26 cellular contexts compared by ENCODE assay signal in genomic region chr6:140827593-140827992, GRCh38.
DNase-seq lines count a peak whose midpoint lies in the region; ATAC-seq, FAIRE-seq and TF ChIP-seq lines count a peak whose summit lies in the region.
"Had no signal": no experiment of that assay in that cellular context is flagged by ENCODE, and none has a peak within 500 bp of the region (broad histone marks: within the 10 kb centered on the region; RNA-seq: fewer than 3 reads in every experiment).

No MANE protein-coding gene starts in this region.

- in situ Hi-C loops in HepG2 (cut with HindIII; ENCODE audit: extremely low pct_ligation_motif_present, low pct_unique_long_range_greater_than_20kb), result no loop called here
- in situ Hi-C loops in K562 (cut with MboI), result no loop called here

- H4K20me1 ChIP-seq in HepG2 (ENCODE audit: insufficient read depth, low read length) (no peaks in the 10 kb centered on the region), K562 (replicated peaks; ENCODE audit: control insufficient read depth, insufficient read depth, low read length) (no peaks in the 10 kb centered on the region)
- H4K20me1 ChIP-seq: BLaER1 treated with 17β-estradiol and CSF1 and Interleukin-3, amounts not matched to agents 10 nM and 100 nM had no signal

- TF ChIP-seq RAD21 in HepG2 (CRISPR knock-in tag; IDR thresholded peaks at IDR 0.05) (no peak), K562 (CRISPR knock-in tag; conservative IDR thresholded peaks at IDR 0.05 in 1 of 2, IDR thresholded peaks at IDR 0.05 in 1 of 2) (no peak)

- no peaks in the 10 kb centered on the region for H3K79me2 ChIP-seq in HepG2 (ENCODE audit: insufficient read depth, low read length)
- no peaks in the 10 kb centered on the region for H3K79me2 ChIP-seq in K562 (ENCODE audit: control insufficient read depth, insufficient read depth, low read length)

- no peaks in the 10 kb centered on the region for H3K4me1 ChIP-seq in HepG2 (ENCODE audit: insufficient read depth, low read length)
- H3K4me1 ChIP-seq in right lobe of liver, result no peaks in the 10 kb centered on the region
- no peaks in the 10 kb centered on the region for H3K4me1 ChIP-seq in K562 (replicated peaks in 1 of 2; ENCODE audit: control insufficient read depth in 2 of 2, insufficient read depth in 2 of 2, low read length in 2 of 2)
- no peaks in the 10 kb centered on the region for H3K4me1 ChIP-seq in kidney (ENCODE audit: control insufficient read depth in 1 of 2, insufficient read depth in 1 of 2, low read depth in 1 of 2, low read length in 2 of 2)
- H3K4me1 ChIP-seq in heart right ventricle, result no peaks in the 10 kb centered on the region
- H3K4me1 ChIP-seq: A549, BE2C had no signal

- TF ChIP-seq EP300 in HepG2 (IDR thresholded peaks at IDR 0.05; ENCODE audit: low read depth in 2 of 2, low read length in 2 of 2) (no peak), HepG2 (CRISPR knock-in tag; IDR thresholded peaks at IDR 0.05; ENCODE audit: borderline replicate concordance) (no peak), K562 (IDR thresholded peaks at IDR 0.05; ENCODE audit: low read length) (no peak)

- H3K27ac ChIP-seq in HepG2 (ENCODE audit: extremely low read length, insufficient read depth, low read length), result no peak overlapping the region
- no peak overlapping the region for H3K27ac ChIP-seq in right lobe of liver
- no peak overlapping the region for H3K27ac ChIP-seq in K562 (ENCODE audit: extremely low read depth, low read depth, low read length)
- no peak overlapping the region for H3K27ac ChIP-seq in kidney (ENCODE audit: low read depth in 2 of 2, low read length in 2 of 2)
- no peak overlapping the region for H3K27ac ChIP-seq in heart right ventricle
- H3K27ac ChIP-seq: A549; BLaER1 treated with 17β-estradiol and CSF1 and Interleukin-3, amounts not matched to agents 10 nM and 100 nM had no signal

- FAIRE-seq in HepG2 (lab: Jason Lieb, UNC), result no peak
- FAIRE-seq in K562 (lab: Jason Lieb, UNC), result no peak
- peak; percentile 45 for FAIRE-seq in kidney (lab: Jason Lieb, UNC)
- FAIRE-seq: A549, D721Med, GM12891, GM18507, H1 had no signal

- ATAC-seq in HepG2, result no peak
- no peak for ATAC-seq in right lobe of liver
- ATAC-seq in K562, result no peak
- no peak for ATAC-seq in heart right ventricle
- no peak for ATAC-seq in GM18517 (IDR thresholded peaks at IDR 0.05; ENCODE audit: unreplicated experiment)
- ATAC-seq in HG03457 (IDR thresholded peaks at IDR 0.05; ENCODE audit: unreplicated experiment), result no peak
- ATAC-seq: A549 had no signal

- 44% methylated on average over 2 of the region's 2 CpGs for WGBS in HepG2 (ENCODE audit: low lambda C conversion rate)
- 22% methylated on average over 2 of the region's 2 CpGs for WGBS in right lobe of liver (ENCODE audit: insufficient coverage, low coverage, low lambda C conversion rate, missing lambda C conversion rate)
- 16% methylated on average over 2 of the region's 2 CpGs for WGBS in K562 (ENCODE audit: insufficient coverage, low coverage, missing lambda C conversion rate)
- WGBS in heart right ventricle, 2 donors, result 65 to 86% methylated on average over 2 of the region's 2 CpGs

- CTCF ChIA-PET in HepG2 (lab: Yijun Ruan, JAX; ENCODE audit: low intra/inter-chr PET ratio, low total read pairs) (no interaction called here), K562 (lab: Yijun Ruan, JAX; ENCODE audit: low intra/inter-chr PET ratio) (no interaction called here)

- no peaks in the 10 kb centered on the region for H3K36me3 ChIP-seq in HepG2 (replicated peaks in 1 of 2; ENCODE audit: control insufficient read depth in 1 of 2, insufficient read depth in 2 of 2, low read length in 2 of 2)
- no peaks in the 10 kb centered on the region for H3K36me3 ChIP-seq in right lobe of liver
- no peaks in the 10 kb centered on the region for H3K36me3 ChIP-seq in K562 (ENCODE audit: control insufficient read depth, insufficient read depth, low read length)
- H3K36me3 ChIP-seq in kidney (ENCODE audit: control insufficient read depth in 1 of 2, insufficient read depth in 2 of 2, low read length in 2 of 2), result no peaks in the 10 kb centered on the region
- no peaks in the 10 kb centered on the region for H3K36me3 ChIP-seq in heart right ventricle
- H3K36me3 ChIP-seq: BE2C; BLaER1 treated with 17β-estradiol and CSF1 and Interleukin-3, amounts not matched to agents 10 nM and 100 nM had no signal

- TF ChIP-seq POLR2A in HepG2 (IDR thresholded peaks at IDR 0.05; ENCODE audit: insufficient read depth in 1 of 2, low read depth in 2 of 2, low read length in 2 of 2) (no peak), right lobe of liver (IDR thresholded peaks at IDR 0.05) (no peak), K562 (conservative IDR thresholded peaks at IDR 0.05) (no peak)

- H3K27me3 ChIP-seq in HepG2 (ENCODE audit: control insufficient read depth in 1 of 2, insufficient read depth in 2 of 2, low read length in 2 of 2), result no peaks in the 10 kb centered on the region
- no peaks in the 10 kb centered on the region for H3K27me3 ChIP-seq in right lobe of liver
- no peaks in the 10 kb centered on the region for H3K27me3 ChIP-seq in K562 (ENCODE audit: control insufficient read depth in 2 of 2, insufficient read depth in 2 of 2, low read length in 2 of 2)
- H3K27me3 ChIP-seq in heart right ventricle, result no peaks in the 10 kb centered on the region
- H3K27me3 ChIP-seq: BE2C; BLaER1 treated with 17β-estradiol and CSF1 and Interleukin-3, amounts not matched to agents 10 nM and 100 nM had no signal

- no peak overlapping the region for H3K4me2 ChIP-seq in HepG2 (ENCODE audit: low read depth, low read length)
- H3K4me2 ChIP-seq in K562 (ENCODE audit: insufficient read depth, low read length), result no peak overlapping the region
- H3K4me2 ChIP-seq: A549; BLaER1 treated with 17β-estradiol and CSF1 and Interleukin-3, amounts not matched to agents 10 nM and 100 nM had no signal

- no peak overlapping the region for H2AFZ ChIP-seq in HepG2 (ENCODE audit: low read length)
- H2AFZ ChIP-seq in K562 (ENCODE audit: low read depth, low read length), result no peak overlapping the region

- BruUV-seq in HepG2 (replicated peaks; lab: Mats Ljungman, UMichigan), result no TSS peak
- no TSS peak for BruUV-seq in K562 (replicated peaks; lab: Mats Ljungman, UMichigan)

- H3K9me3 ChIP-seq in HepG2 (ENCODE audit: low read length) (no peaks in the 10 kb centered on the region), right lobe of liver (no peaks in the 10 kb centered on the region), K562 (replicated peaks; ENCODE audit: control insufficient read depth, insufficient read depth, low read depth, low read length) (no peaks in the 10 kb centered on the region), kidney (ENCODE audit: control insufficient read depth in 1 of 2, low read length in 2 of 2) (no peaks in the 10 kb centered on the region), heart right ventricle (no peaks in the 10 kb centered on the region)
- H3K9me3 ChIP-seq: A549, BE2C had no signal

- TF ChIP-seq CTCF in HepG2 (CRISPR knock-in tag; IDR thresholded peaks at IDR 0.05), result no peak
- TF ChIP-seq CTCF in right lobe of liver (IDR thresholded peaks at IDR 0.05), result no peak
- no peak for TF ChIP-seq CTCF in K562 (IDR thresholded peaks at IDR 0.05 in 2 of 3, conservative IDR thresholded peaks at IDR 0.05 in 1 of 3; ENCODE audit: insufficient read depth in 2 of 3, low read depth in 1 of 3, low read length in 3 of 3)
- no peak for TF ChIP-seq CTCF in kidney (IDR thresholded peaks at IDR 0.05; ENCODE audit: borderline replicate concordance, extremely low read depth, insufficient read depth)
- TF ChIP-seq CTCF in heart right ventricle (IDR thresholded peaks at IDR 0.05), result no peak

- intact Hi-C loops in HepG2 (cut with micrococcal nuclease; ENCODE audit: unreplicated experiment), result no loop called here
- intact Hi-C loops in right lobe of liver (cut with DNase I), result no loop called here
- intact Hi-C loops in K562 (cut with micrococcal nuclease), result no loop called here
- intact Hi-C loops in kidney (cut with DNase I), result no loop called here
- intact Hi-C loops in heart right ventricle (cut with DNase I), result no loop called here

- no peak overlapping the region for H3K4me3 ChIP-seq in HepG2 (replicated peaks in 1 of 3; ENCODE audit: insufficient read depth in 1 of 3, low read depth in 2 of 3, low read length in 3 of 3)
- no peak overlapping the region for H3K4me3 ChIP-seq in right lobe of liver
- H3K4me3 ChIP-seq in K562, result no peak overlapping the region
- no peak overlapping the region for H3K4me3 ChIP-seq in kidney (ENCODE audit: low read length in 2 of 2)
- H3K4me3 ChIP-seq in heart right ventricle, result no peak overlapping the region
- H3K4me3 ChIP-seq: A549; BLaER1 treated with 17β-estradiol and CSF1 and Interleukin-3, amounts not matched to agents 10 nM and 100 nM had no signal

- H3K9me1 ChIP-seq in K562 (ENCODE audit: control insufficient read depth, insufficient read depth, low read length), result no peaks in the 10 kb centered on the region

- DNase-seq in HepG2 (ENCODE audit: low spot score), result no peak
- no peak for DNase-seq in right lobe of liver
- no peak for DNase-seq in K562 (ENCODE audit: extremely low read depth in 1 of 4, low spot score in 3 of 4)
- no peak for DNase-seq in kidney
- no peak for DNase-seq in heart right ventricle
- no peak for DNase-seq in glomerular visceral epithelial cell (ENCODE audit: extremely low spot score)
- DNase-seq: 8988T; ACHN; AML-193; BE2C; CD4-positive, alpha-beta T cell; CD8-positive, alpha-beta memory T cell; DMS 273 treated with DMSO at 0.1 percent for 48 hours; DMS79; EL; GF-D8; H7; HCEC 1CT had no signal

- H3K9ac ChIP-seq in HepG2 (ENCODE audit: insufficient read depth, low read depth, low read length) (no peak overlapping the region), K562 (ENCODE audit: insufficient read depth in 1 of 2, low read depth in 2 of 2, low read length in 2 of 2) (no peak overlapping the region), kidney (ENCODE audit: low read length in 2 of 2) (no peak overlapping the region)
- H3K9ac ChIP-seq: BLaER1 treated with 17β-estradiol and CSF1 and Interleukin-3, amounts not matched to agents 10 nM and 100 nM had no signal

- POLR2A ChIA-PET in HepG2 (lab: Yijun Ruan, JAX) (no interaction called here), K562 (lab: Yijun Ruan, JAX) (no interaction called here)

TF ChIP-seq in HepG2, 621 proteins besides CTCF, POLR2A, EP300 and RAD21:
- TF ChIP-seq CEBPB (IDR thresholded peaks at IDR 0.05; ENCODE audit: borderline replicate concordance, low read depth, low read length) (0 out of 2 replicates have a peak, but pooled peaks have one; percentile 31), ATF7 (IDR thresholded peaks at IDR 0.05) (peak; percentile 34; the same call in 1 of the 2 replicates), ATF7 (CRISPR knock-in tag; IDR thresholded peaks at IDR 0.05) (no peak), RARG (CRISPR knock-in tag; IDR thresholded peaks at IDR 0.05; ENCODE audit: low read depth) (no peak)

TF ChIP-seq in K562, 482 proteins besides CTCF, POLR2A, EP300 and RAD21 (continues in another document):
- TF ChIP-seq TSC22D4 (tag; IDR thresholded peaks at IDR 0.05) (no peak), BCOR (IDR thresholded peaks at IDR 0.05) (no peak), CEBPG (CRISPR knock-in tag; IDR thresholded peaks at IDR 0.05) (no peak), CEBPG (tag; conservative IDR thresholded peaks at IDR 0.05 in 1 of 2, IDR thresholded peaks at IDR 0.05 in 1 of 2) (peak in 1 of 2 experiments; percentile 62; a peak in 2 of 4 replicates), GTF2F1 (IDR thresholded peaks at IDR 0.05; ENCODE audit: low read depth, low read length) (no peak)

Comparison
In these comparisons a context has a peak if more than half of its experiments do, and no peak if none do; other contexts are left out.
1. Of the 241 proteins assayed by ChIP-seq in both HepG2 and K562: peak only in HepG2: CEBPB; only in K562: none; in both: none; in neither: 237; mixed calls (peak in some experiments, not most) for 3.